ENCODE assay signal across 1 cellular context in the genomic region with DNA sequence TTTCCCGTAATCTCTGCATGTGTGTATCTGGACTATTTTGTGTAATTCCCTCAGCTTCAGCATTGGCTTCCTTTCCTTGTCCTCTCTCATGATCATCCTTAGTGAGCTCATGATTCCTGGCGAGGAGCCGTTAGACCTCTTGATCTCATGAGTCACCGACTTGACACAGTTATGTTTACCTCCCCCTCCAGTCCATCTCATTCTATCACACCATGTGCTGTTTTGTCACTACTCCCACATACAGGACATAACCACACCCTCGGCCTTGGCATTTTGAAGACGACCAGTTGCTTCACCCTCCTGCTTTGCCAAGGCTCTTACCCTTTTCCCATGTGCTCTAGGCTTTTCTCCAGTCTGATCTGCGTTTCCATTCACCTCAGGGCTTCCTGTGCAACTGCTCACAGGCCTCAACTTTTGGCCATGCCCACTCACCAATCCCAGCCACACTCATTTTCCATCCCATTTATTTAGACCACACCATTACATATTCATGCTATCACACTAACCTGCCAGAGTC.
A peak's percentile ranks its signal among the peaks of the same experiment; 100 is the strongest.
TF ChIP-seq lines count a peak whose summit lies in the region.

No MANE protein-coding gene starts in this region.

TF ChIP-seq in K562, 482 proteins besides CTCF, POLR2A, EP300 and RAD21 (continued from another document and continues in another):
- TF ChIP-seq ZNF79 (CRISPR knock-in tag; IDR thresholded peaks at IDR 0.05; ENCODE audit: low read depth) (no peak), ZNF830 (CRISPR knock-in tag; IDR thresholded peaks at IDR 0.05) (no peak), RB1 (IDR thresholded peaks at IDR 0.05; ENCODE audit: low read depth) (no peak), TOE1 (IDR thresholded peaks at IDR 0.05; ENCODE audit: borderline replicate concordance) (peak; percentile 80), TOE1 (CRISPR knock-in tag; IDR thresholded peaks at IDR 0.05; ENCODE audit: borderline replicate concordance, low read depth) (no peak), ZFP1 (CRISPR knock-in tag; IDR thresholded peaks at IDR 0.05) (peak; percentile 43; the same call in 1 of the 2 replicates), SPI1 (IDR thresholded peaks at IDR 0.05; ENCODE audit: borderline replicate concordance, low read depth, low read length) (no peak), ZNF24 (IDR thresholded peaks at IDR 0.05) (peak; percentile 27; the same call in 1 of the 2 replicates), XRCC3 (IDR thresholded peaks at IDR 0.05) (no peak), SLC30A9 (CRISPR knock-in tag; IDR thresholded peaks at IDR 0.05) (no peak), MAFK (IDR thresholded peaks at IDR 0.05; ENCODE audit: low read length) (peak; percentile 31; the same call in 1 of the 2 replicates), CREBBP (IDR thresholded peaks at IDR 0.05; ENCODE audit: low read depth, low read length) (no peak), NFE2L1 (tag; IDR thresholded peaks at IDR 0.05; ENCODE audit: borderline replicate concordance, low read depth) (no peak), ZNF41 (CRISPR knock-in tag; conservative IDR thresholded peaks at IDR 0.05) (0 out of 2 replicates have a peak, but pooled peaks have one; percentile 45), HNRNPUL1 (IDR thresholded peaks at IDR 0.05; ENCODE audit: low read length) (no peak), ZKSCAN3 (CRISPR knock-in tag; IDR thresholded peaks at IDR 0.05) (no peak), CEBPB (tag; IDR thresholded peaks at IDR 0.05) (peak; percentile 50; the same call in 1 of the 2 replicates), STAG1 (CRISPR knock-in tag; IDR thresholded peaks at IDR 0.05; ENCODE audit: borderline replicate concordance) (no peak), SRSF3 (IDR thresholded peaks at IDR 0.05; ENCODE audit: insufficient read depth, low read length) (no peak), CBX5 (IDR thresholded peaks at IDR 0.05; ENCODE audit: borderline replicate concordance, low read depth) (peak; percentile 41; the same call in 1 of the 2 replicates)
- TF ChIP-seq, protein P1, sequence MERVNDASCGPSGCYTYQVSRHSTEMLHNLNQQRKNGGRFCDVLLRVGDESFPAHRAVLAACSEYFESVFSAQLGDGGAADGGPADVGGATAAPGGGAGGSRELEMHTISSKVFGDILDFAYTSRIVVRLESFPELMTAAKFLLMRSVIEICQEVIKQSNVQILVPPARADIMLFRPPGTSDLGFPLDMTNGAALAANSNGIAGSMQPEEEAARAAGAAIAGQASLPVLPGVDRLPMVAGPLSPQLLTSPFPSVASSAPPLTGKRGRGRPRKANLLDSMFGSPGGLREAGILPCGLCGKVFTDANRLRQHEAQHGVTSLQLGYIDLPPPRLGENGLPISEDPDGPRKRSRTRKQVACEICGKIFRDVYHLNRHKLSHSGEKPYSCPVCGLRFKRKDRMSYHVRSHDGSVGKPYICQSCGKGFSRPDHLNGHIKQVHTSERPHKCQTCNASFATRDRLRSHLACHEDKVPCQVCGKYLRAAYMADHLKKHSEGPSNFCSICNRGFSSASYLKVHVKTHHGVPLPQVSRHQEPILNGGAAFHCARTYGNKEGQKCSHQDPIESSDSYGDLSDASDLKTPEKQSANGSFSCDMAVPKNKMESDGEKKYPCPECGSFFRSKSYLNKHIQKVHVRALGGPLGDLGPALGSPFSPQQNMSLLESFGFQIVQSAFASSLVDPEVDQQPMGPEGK (CRISPR knock-in tag; IDR thresholded peaks at IDR 0.05; ENCODE audit: borderline replicate concordance): no peak
- TF ChIP-seq, protein P2, sequence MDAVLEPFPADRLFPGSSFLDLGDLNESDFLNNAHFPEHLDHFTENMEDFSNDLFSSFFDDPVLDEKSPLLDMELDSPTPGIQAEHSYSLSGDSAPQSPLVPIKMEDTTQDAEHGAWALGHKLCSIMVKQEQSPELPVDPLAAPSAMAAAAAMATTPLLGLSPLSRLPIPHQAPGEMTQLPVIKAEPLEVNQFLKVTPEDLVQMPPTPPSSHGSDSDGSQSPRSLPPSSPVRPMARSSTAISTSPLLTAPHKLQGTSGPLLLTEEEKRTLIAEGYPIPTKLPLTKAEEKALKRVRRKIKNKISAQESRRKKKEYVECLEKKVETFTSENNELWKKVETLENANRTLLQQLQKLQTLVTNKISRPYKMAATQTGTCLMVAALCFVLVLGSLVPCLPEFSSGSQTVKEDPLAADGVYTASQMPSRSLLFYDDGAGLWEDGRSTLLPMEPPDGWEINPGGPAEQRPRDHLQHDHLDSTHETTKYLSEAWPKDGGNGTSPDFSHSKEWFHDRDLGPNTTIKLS (IDR thresholded peaks at IDR 0.05; ENCODE audit: borderline replicate concordance, low read depth): no peak
- TF ChIP-seq, protein P3, sequence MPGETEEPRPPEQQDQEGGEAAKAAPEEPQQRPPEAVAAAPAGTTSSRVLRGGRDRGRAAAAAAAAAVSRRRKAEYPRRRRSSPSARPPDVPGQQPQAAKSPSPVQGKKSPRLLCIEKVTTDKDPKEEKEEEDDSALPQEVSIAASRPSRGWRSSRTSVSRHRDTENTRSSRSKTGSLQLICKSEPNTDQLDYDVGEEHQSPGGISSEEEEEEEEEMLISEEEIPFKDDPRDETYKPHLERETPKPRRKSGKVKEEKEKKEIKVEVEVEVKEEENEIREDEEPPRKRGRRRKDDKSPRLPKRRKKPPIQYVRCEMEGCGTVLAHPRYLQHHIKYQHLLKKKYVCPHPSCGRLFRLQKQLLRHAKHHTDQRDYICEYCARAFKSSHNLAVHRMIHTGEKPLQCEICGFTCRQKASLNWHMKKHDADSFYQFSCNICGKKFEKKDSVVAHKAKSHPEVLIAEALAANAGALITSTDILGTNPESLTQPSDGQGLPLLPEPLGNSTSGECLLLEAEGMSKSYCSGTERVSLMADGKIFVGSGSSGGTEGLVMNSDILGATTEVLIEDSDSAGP (CRISPR knock-in tag; IDR thresholded peaks at IDR 0.05): no peak
- TF ChIP-seq, protein P4, sequence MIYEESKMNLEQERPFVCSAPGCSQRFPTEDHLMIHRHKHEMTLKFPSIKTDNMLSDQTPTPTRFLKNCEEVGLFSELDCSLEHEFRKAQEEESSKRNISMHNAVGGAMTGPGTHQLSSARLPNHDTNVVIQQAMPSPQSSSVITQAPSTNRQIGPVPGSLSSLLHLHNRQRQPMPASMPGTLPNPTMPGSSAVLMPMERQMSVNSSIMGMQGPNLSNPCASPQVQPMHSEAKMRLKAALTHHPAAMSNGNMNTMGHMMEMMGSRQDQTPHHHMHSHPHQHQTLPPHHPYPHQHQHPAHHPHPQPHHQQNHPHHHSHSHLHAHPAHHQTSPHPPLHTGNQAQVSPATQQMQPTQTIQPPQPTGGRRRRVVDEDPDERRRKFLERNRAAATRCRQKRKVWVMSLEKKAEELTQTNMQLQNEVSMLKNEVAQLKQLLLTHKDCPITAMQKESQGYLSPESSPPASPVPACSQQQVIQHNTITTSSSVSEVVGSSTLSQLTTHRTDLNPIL (CRISPR knock-in tag; IDR thresholded peaks at IDR 0.05): no peak
- TF ChIP-seq, protein P5, sequence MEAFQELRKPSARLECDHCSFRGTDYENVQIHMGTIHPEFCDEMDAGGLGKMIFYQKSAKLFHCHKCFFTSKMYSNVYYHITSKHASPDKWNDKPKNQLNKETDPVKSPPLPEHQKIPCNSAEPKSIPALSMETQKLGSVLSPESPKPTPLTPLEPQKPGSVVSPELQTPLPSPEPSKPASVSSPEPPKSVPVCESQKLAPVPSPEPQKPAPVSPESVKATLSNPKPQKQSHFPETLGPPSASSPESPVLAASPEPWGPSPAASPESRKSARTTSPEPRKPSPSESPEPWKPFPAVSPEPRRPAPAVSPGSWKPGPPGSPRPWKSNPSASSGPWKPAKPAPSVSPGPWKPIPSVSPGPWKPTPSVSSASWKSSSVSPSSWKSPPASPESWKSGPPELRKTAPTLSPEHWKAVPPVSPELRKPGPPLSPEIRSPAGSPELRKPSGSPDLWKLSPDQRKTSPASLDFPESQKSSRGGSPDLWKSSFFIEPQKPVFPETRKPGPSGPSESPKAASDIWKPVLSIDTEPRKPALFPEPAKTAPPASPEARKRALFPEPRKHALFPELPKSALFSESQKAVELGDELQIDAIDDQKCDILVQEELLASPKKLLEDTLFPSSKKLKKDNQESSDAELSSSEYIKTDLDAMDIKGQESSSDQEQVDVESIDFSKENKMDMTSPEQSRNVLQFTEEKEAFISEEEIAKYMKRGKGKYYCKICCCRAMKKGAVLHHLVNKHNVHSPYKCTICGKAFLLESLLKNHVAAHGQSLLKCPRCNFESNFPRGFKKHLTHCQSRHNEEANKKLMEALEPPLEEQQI (IDR thresholded peaks at IDR 0.05): peak; percentile 87; the same call in 1 of the 2 replicates
- TF ChIP-seq, protein P6, sequence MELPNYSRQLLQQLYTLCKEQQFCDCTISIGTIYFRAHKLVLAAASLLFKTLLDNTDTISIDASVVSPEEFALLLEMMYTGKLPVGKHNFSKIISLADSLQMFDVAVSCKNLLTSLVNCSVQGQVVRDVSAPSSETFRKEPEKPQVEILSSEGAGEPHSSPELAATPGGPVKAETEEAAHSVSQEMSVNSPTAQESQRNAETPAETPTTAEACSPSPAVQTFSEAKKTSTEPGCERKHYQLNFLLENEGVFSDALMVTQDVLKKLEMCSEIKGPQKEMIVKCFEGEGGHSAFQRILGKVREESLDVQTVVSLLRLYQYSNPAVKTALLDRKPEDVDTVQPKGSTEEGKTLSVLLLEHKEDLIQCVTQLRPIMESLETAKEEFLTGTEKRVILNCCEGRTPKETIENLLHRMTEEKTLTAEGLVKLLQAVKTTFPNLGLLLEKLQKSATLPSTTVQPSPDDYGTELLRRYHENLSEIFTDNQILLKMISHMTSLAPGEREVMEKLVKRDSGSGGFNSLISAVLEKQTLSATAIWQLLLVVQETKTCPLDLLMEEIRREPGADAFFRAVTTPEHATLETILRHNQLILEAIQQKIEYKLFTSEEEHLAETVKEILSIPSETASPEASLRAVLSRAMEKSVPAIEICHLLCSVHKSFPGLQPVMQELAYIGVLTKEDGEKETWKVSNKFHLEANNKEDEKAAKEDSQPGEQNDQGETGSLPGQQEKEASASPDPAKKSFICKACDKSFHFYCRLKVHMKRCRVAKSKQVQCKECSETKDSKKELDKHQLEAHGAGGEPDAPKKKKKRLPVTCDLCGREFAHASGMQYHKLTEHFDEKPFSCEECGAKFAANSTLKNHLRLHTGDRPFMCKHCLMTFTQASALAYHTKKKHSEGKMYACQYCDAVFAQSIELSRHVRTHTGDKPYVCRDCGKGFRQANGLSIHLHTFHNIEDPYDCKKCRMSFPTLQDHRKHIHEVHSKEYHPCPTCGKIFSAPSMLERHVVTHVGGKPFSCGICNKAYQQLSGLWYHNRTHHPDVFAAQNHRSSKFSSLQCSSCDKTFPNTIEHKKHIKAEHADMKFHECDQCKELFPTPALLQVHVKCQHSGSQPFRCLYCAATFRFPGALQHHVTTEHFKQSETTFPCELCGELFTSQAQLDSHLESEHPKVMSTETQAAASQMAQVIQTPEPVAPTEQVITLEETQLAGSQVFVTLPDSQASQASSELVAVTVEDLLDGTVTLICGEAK (IDR thresholded peaks at IDR 0.05): no peak
- TF ChIP-seq, protein P6 (CRISPR knock-in tag; IDR thresholded peaks at IDR 0.05): no peak
- TF ChIP-seq, protein P7, sequence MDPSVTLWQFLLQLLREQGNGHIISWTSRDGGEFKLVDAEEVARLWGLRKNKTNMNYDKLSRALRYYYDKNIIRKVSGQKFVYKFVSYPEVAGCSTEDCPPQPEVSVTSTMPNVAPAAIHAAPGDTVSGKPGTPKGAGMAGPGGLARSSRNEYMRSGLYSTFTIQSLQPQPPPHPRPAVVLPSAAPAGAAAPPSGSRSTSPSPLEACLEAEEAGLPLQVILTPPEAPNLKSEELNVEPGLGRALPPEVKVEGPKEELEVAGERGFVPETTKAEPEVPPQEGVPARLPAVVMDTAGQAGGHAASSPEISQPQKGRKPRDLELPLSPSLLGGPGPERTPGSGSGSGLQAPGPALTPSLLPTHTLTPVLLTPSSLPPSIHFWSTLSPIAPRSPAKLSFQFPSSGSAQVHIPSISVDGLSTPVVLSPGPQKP (CRISPR knock-in tag; IDR thresholded peaks at IDR 0.05): no peak
- TF ChIP-seq, protein P8, sequence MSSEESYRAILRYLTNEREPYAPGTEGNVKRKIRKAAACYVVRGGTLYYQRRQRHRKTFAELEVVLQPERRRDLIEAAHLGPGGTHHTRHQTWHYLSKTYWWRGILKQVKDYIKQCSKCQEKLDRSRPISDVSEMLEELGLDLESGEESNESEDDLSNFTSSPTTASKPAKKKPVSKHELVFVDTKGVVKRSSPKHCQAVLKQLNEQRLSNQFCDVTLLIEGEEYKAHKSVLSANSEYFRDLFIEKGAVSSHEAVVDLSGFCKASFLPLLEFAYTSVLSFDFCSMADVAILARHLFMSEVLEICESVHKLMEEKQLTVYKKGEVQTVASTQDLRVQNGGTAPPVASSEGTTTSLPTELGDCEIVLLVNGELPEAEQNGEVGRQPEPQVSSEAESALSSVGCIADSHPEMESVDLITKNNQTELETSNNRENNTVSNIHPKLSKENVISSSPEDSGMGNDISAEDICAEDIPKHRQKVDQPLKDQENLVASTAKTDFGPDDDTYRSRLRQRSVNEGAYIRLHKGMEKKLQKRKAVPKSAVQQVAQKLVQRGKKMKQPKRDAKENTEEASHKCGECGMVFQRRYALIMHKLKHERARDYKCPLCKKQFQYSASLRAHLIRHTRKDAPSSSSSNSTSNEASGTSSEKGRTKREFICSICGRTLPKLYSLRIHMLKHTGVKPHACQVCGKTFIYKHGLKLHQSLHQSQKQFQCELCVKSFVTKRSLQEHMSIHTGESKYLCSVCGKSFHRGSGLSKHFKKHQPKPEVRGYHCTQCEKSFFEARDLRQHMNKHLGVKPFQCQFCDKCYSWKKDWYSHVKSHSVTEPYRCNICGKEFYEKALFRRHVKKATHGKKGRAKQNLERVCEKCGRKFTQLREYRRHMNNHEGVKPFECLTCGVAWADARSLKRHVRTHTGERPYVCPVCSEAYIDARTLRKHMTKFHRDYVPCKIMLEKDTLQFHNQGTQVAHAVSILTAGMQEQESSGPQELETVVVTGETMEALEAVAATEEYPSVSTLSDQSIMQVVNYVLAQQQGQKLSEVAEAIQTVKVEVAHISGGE (CRISPR knock-in tag; IDR thresholded peaks at IDR 0.05): 0 out of 6 replicates have a peak, but pooled peaks of 1 of the 3 experiments have one; percentile 38
